1 cellular context compared by ENCODE assay signal in genomic region chr18:50092250-50092780, GRCh38.
TF ChIP-seq lines count a peak whose summit lies in the region.

No MANE protein-coding gene starts in this region.

TF ChIP-seq in GM23338, 12 proteins besides CTCF, POLR2A, EP300 and RAD21 (continued from another document):
- no peak for TF ChIP-seq ZNF331 (CRISPR knock-in tag; IDR thresholded peaks at IDR 0.05; ENCODE audit: low read depth)
- TF ChIP-seq NANOG (IDR thresholded peaks at IDR 0.05; ENCODE audit: borderline replicate concordance): no peak
TF ChIP-seq in GM23338: peak in this region for 0.
